8 cellular contexts compared by ENCODE assay signal in the genomic region with DNA sequence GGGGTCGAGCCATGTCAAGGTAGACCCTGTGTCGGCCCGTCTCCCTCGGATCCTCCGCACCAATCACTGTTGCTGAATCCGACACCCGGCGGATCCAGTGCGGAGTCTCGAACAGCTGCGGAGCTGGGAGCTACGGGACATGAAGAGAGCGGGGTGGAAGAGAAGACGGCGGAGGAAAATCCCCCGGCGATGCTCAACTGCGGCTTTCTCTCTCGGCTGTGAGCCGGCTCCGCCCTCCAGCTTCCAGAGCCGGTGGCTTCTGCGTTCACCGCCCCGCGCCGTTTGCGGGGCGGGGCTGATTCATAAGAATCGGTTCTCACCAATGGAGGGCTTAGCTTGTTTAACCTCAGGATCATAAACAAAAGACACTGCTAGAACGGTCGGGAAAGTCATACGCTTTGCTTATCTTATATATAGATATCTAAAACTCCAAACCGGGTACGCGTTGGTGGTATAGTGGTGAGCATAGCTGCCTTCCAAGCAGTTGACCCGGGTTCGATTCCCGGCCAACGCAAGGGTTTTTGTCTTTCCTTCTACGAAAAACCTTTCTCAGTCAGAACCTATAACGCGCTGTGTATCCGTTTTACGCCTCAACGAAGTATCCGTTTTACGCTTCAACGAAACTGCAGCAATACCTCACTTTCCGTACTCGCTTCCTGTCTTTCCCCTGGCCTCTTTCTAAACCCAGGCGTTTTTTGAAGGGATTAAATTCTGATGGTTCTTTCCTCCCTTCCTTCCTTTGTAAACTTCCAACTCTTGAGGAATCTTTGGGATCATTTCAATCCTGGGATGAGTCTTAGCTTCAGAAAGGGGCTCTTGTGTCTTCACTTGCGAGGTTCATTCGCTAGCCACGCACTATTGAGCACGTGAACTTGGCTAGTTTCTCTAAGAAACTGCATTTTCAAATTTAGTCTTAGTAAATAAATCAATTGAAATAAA. TPM values are rescaled to one million over a fixed set of nuclear protein-coding genes. Genes with fewer than 3 reads are reported as not detected.
DNase-seq lines count a peak whose midpoint lies in the region; FAIRE-seq and TF ChIP-seq lines count a peak whose summit lies in the region.
"Not testable (repeated sequence)": the region's sequence is repeated elsewhere in the genome, so short reads cannot be mapped to it uniquely, and the experiment has no call there.

No MANE protein-coding gene starts in this region.

- H3K9me2 ChIP-seq in GM23248 (ENCODE audit: insufficient read depth): not testable (repeated sequence)

- not testable (repeated sequence) for H3K79me2 ChIP-seq in GM23248 (ENCODE audit: insufficient read depth)

- TF ChIP-seq CTCF in esophagus squamous epithelium (IDR thresholded peaks at IDR 0.05): peak in 1 of 6 experiments; percentile 5

- H3K4me1 ChIP-seq in GM23248 (ENCODE audit: insufficient read depth); muscle layer of duodenum (ENCODE audit: control insufficient read depth in 1 of 2, insufficient read depth in 2 of 2, low read length in 2 of 2): not testable (repeated sequence)
- peaks cover 0 to 26% (median 0%) of the 10 kb centered on the region in 3 donors for H3K4me1 ChIP-seq in esophagus squamous epithelium

- H3K9me3 ChIP-seq in GM23248 (ENCODE audit: low read depth); KOPT-K1 (ENCODE audit: insufficient read depth, low read length, poor library complexity, severe bottlenecking); esophagus squamous epithelium; muscle layer of duodenum (ENCODE audit: control insufficient read depth in 1 of 2, low read length in 2 of 2): not testable (repeated sequence)

- H4K20me1 ChIP-seq in GM23248 (ENCODE audit: insufficient read depth): not testable (repeated sequence)

- TF ChIP-seq POLR2A in esophagus squamous epithelium (IDR thresholded peaks at IDR 0.05): peak in 1 of 4 donors; percentile 51

- peak; percentile 95 for DNase-seq in DMS153 (lab: John Stamatoyannopoulos, UW)
- DNase-seq in GM23248: peak; percentile 93
- DNase-seq in RCC 7860 (ENCODE audit: low spot score): peak; percentile 95
- DNase-seq in activated T-helper 1 cell treated with Interleukin-2 at 50 U/mL for 16 hours (ENCODE audit: low read depth): peak; percentile 75
- DNase-seq in esophagus squamous epithelium (lab: John Stamatoyannopoulos, UW): not testable (repeated sequence)
- DNase-seq in stimulated activated CD8-positive, alpha-beta memory T cell treated with anti-CD3 and anti-CD28 coated beads, Interleukin-4, amount 100 ng/mL, for 48 hours: peak; percentile 99

- peak overlapping the region; percentile 75 for H3K9ac ChIP-seq in GM23248

- peak overlapping the region; percentile 86 for H3K4me2 ChIP-seq in GM23248 (ENCODE audit: unreplicated experiment)

- FAIRE-seq in RCC 7860 (lab: Jason Lieb, UNC): peak; percentile 85

- H3K4me3 ChIP-seq in GM23248: peak overlapping the region; percentile 88
- peak overlapping the region; percentile 50 to 84 (median 72) for H3K4me3 ChIP-seq in esophagus squamous epithelium
- peak overlapping the region; percentile 63 to 71 for H3K4me3 ChIP-seq in muscle layer of duodenum (ENCODE audit: low read depth in 1 of 2, low read length in 2 of 2)

- H3F3A ChIP-seq in GM23248 (ENCODE audit: insufficient read depth): not testable (repeated sequence)

- not testable (repeated sequence) for H3K27me3 ChIP-seq in GM23248 (replicated peaks; ENCODE audit: insufficient read depth); esophagus squamous epithelium; muscle layer of duodenum (ENCODE audit: low read depth, low read length)

- in situ Hi-C loops in GM23248 (cut with MboI): not testable (repeated sequence)

- H2AFZ ChIP-seq in GM23248: peak overlapping the region; percentile 82

- H3K27ac ChIP-seq in GM23248 (peak overlapping the region; percentile 60), KOPT-K1 (ENCODE audit: low read depth, low read length, poor library complexity, severe bottlenecking) (peak overlapping the region; percentile 81), esophagus squamous epithelium (peak overlapping the region; percentile 76 to 95 (median 92)), muscle layer of duodenum (ENCODE audit: low read length) (peak overlapping the region; percentile 82)

- 0 to 1% methylated on average over 56 of the region's 56 CpGs for whole genome bisulfite sequencing in GM23248 (ENCODE audit: low coverage in 1 of 2, low lambda C conversion rate in 2 of 2, missing lambda C conversion rate in 2 of 2), 2 experiments
- WGBS in esophagus squamous epithelium, 2 donors: 2% methylated on average over 27 to 33 of the region's 56 CpGs

- intact Hi-C loops in esophagus squamous epithelium (cut with DNase I): not testable (repeated sequence)

- H3K36me3 ChIP-seq in GM23248 (ENCODE audit: low read depth); KOPT-K1 (ENCODE audit: insufficient read depth, low read length); esophagus squamous epithelium; muscle layer of duodenum (ENCODE audit: control insufficient read depth in 1 of 2, insufficient read depth in 2 of 2, low read length in 2 of 2): not testable (repeated sequence)

RNA-seq across cellular contexts. Expression of a gene that starts 6.6 kb away (rescaled TPM):
- not detected in 2 replicates for total RNA-seq in GM23248 (2014; rRNA removed; shearing (Covaris generic))
- 0.13 and 0.23 TPM in 2 replicates for polyA plus RNA-seq in GM23248 (2016; fragmentation: Nextera tagmentation; extraction: Ambion mirVana)
- 1 to 10 TPM; 1.3 to 4.2 (median 3.2) TPM for total RNA-seq in esophagus squamous epithelium

RNA-seq across cellular contexts. Expression of a gene that starts 18.7 kb away (rescaled TPM):
- total RNA-seq in GM23248 (2014; rRNA removed; shearing (Covaris generic)): not detected in 2 replicates
- polyA plus RNA-seq in GM23248 (2016; fragmentation: Nextera tagmentation; extraction: Ambion mirVana): not detected in 2 replicates
- 10 to 100 TPM in 1 of 4 donors, 1 to 10 TPM in 2, under 1 TPM in 1; 0.23 to 15.5 (median 1.9) TPM for total RNA-seq in esophagus squamous epithelium

RNA-seq across cellular contexts. Expression of a gene that starts 25.7 kb away (rescaled TPM):
- total RNA-seq in GM23248 (2014; rRNA removed; shearing (Covaris generic)): not detected in 2 replicates
- not detected in 2 replicates for polyA plus RNA-seq in GM23248 (2016; fragmentation: Nextera tagmentation; extraction: Ambion mirVana)
- 10 to 100 TPM in 2 of 4 donors, 1 to 10 TPM in 2; 4.3 to 33.9 (median 19.6) TPM for total RNA-seq in esophagus squamous epithelium
